Comparison of ENCODE assay signal across 8 cellular contexts in the genomic region with DNA sequence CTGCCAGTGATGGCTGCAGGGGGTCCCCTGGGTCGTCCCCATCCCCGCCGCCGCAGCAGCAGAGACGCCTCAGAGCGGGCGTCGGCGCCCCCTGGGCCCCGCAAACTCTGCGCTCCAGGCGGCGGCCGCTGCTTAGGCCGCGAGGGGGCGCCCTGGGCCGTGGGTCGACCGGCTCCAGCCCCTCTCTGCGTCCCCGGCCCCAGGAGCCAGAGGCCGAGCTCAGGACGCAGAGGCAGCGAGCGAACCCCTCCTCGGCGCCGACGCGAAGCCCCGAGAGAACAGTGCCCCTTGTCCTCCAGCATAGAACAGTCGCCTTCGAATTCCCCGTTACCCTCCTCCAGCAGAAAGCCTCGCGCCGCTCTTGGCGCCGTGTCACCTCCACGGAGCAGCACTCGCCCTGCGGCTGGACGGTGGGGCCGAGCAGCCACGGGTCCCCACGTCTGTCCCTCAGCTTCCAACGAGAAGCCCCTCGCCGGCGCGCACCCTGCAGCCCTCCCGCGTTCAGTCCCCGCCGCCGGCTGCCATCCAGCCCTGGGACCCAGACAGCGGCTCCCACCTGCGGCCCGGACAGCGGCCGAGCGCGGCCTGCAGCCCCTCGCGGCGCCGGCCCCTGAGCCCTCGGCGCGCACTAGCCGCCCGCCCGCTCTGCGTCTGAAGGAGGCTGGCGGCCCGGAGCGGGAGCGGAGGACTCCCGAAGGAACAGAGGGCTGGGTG.
DNase-seq lines count a peak whose midpoint lies in the region; ATAC-seq, FAIRE-seq and TF ChIP-seq lines count a peak whose summit lies in the region.

No MANE protein-coding gene starts in this region.

- H3K27ac ChIP-seq in vagina, result peak overlapping the region; percentile 93

- TF ChIP-seq POLR2A in vagina (IDR thresholded peaks at IDR 0.05), result no peak

- peaks cover 9% of the 10 kb centered on the region for H3K4me1 Mint-ChIP-seq in Calu3 (ENCODE audit: low read depth, unreplicated experiment)
- H3K4me1 Mint-ChIP-seq in activated naive CD4-positive, alpha-beta T cell treated with anti-CD3 and anti-CD28 coated beads, Interleukin-2, amount 10 ng/mL, durations not matched to agents 7 days and 5 days, result peaks cover 13% of the 10 kb centered on the region

- CTCF ChIA-PET in Calu3 (lab: Charles Lee), result interaction anchor here (0.7 to 2.2 kb wide), 5 partner anchors 87 to 1531 kb away, joined by 3 to 20 read pairs (median 8); no protein-coding TSS in a partner anchor
- CTCF ChIA-PET in activated naive CD4-positive, alpha-beta T cell treated with anti-CD3 and anti-CD28 coated beads, Interleukin-2, amount 10 ng/mL, durations not matched to agents 7 days and 5 days (lab: Charles Lee), result interaction anchor here (0.6 to 3.8 kb wide), 6 partner anchors 9 to 856 kb away, joined by 3 to 22 read pairs (median 4); no protein-coding TSS in a partner anchor

- peaks cover 27% of the 10 kb centered on the region for H3K4me1 ChIP-seq in vagina

- peaks cover 23% of the 10 kb centered on the region for H3K36me3 Mint-ChIP-seq in Calu3 (ENCODE audit: insufficient read depth, unreplicated experiment)
- no peaks in the 10 kb centered on the region for H3K36me3 Mint-ChIP-seq in activated naive CD4-positive, alpha-beta T cell treated with anti-CD3 and anti-CD28 coated beads, Interleukin-2, amount 10 ng/mL, durations not matched to agents 7 days and 5 days

- peak overlapping the region; percentile 58 to 76 for H3K4me3 ChIP-seq in vagina

- peak; percentile 59 for TF ChIP-seq CTCF in Calu3 (IDR thresholded peaks at IDR 0.05; ENCODE audit: unreplicated experiment)
- TF ChIP-seq CTCF in vagina (IDR thresholded peaks at IDR 0.05), result peak; percentile 30 to 95 (median 84)

- H3K9me3 ChIP-seq in vagina, result no peaks in the 10 kb centered on the region

- no peaks in the 10 kb centered on the region for H3K27me3 ChIP-seq in vagina

- no peaks in the 10 kb centered on the region for H3K36me3 ChIP-seq in vagina

- no peaks in the 10 kb centered on the region for H3K9me3 Mint-ChIP-seq in Calu3 (ENCODE audit: low read depth, unreplicated experiment)
- H3K9me3 Mint-ChIP-seq in activated naive CD4-positive, alpha-beta T cell treated with anti-CD3 and anti-CD28 coated beads, Interleukin-2, amount 10 ng/mL, durations not matched to agents 7 days and 5 days, result no peaks in the 10 kb centered on the region

- BruUV-seq in Calu3 (replicated peaks; lab: Mats Ljungman, UMichigan), result no TSS peak

- H3K4me3 Mint-ChIP-seq in Calu3 (ENCODE audit: low read depth, unreplicated experiment), result peak overlapping the region; percentile 96
- peak overlapping the region; percentile 52 for H3K4me3 Mint-ChIP-seq in activated naive CD4-positive, alpha-beta T cell treated with anti-CD3 and anti-CD28 coated beads, Interleukin-2, amount 10 ng/mL, durations not matched to agents 7 days and 5 days

- no peak for FAIRE-seq in RCC 7860 (lab: Jason Lieb, UNC)

- DNase-seq in Calu3 (peak; percentile 86), RCC 7860 (ENCODE audit: low spot score) (peak; percentile 26), globus pallidus (ENCODE audit: low spot score) (peak; percentile 37), occipital lobe (lab: John Stamatoyannopoulos, UW) (peak; percentile 11), vagina (ENCODE audit: extremely low spot score in 2 of 2) (peak in 1 of 2 donors; percentile 84)
- DNase-seq in activated naive CD4-positive, alpha-beta T cell treated with anti-CD3 and anti-CD28 coated beads, Interleukin-2, amount 10 ng/mL, durations not matched to agents 7 days and 5 days, result peak; percentile 52

- ATAC-seq in GM19438 (IDR thresholded peaks at IDR 0.05; ENCODE audit: low read depth, unreplicated experiment) (peak; percentile 71), HG03457 (IDR thresholded peaks at IDR 0.05; ENCODE audit: unreplicated experiment) (peak; percentile 64)

- intact Hi-C loops in Calu3 (cut with micrococcal nuclease; ENCODE audit: unreplicated experiment) (loop anchor here (2.0 to 5.0 kb wide), 4 partner anchors 86 to 856 kb away; no protein-coding TSS in a partner anchor), vagina (cut with DNase I) (loop anchor here (10.0 kb wide), 2 partner anchors 102 to 802 kb away; a partner anchor contains a TSS)

- H3K27me3 Mint-ChIP-seq in Calu3 (ENCODE audit: unreplicated experiment), result no peaks in the 10 kb centered on the region
- H3K27me3 Mint-ChIP-seq in activated naive CD4-positive, alpha-beta T cell treated with anti-CD3 and anti-CD28 coated beads, Interleukin-2, amount 10 ng/mL, durations not matched to agents 7 days and 5 days, result peaks cover 66% of the 10 kb centered on the region

- H3K27ac Mint-ChIP-seq in Calu3 (ENCODE audit: unreplicated experiment), result peak overlapping the region; percentile 66
- H3K27ac Mint-ChIP-seq in activated naive CD4-positive, alpha-beta T cell treated with anti-CD3 and anti-CD28 coated beads, Interleukin-2, amount 10 ng/mL, durations not matched to agents 7 days and 5 days, result no peak overlapping the region
